In genomic region chr9:71048271-71048670, GRCh38 we compare ENCODE assay signal across 28 cellular contexts.
DNase-seq lines count a peak whose midpoint lies in the region; ATAC-seq, FAIRE-seq and TF ChIP-seq lines count a peak whose summit lies in the region.
"Had no signal": no experiment of that assay in that cellular context is flagged by ENCODE, and none has a peak within 500 bp of the region (broad histone marks: within the 10 kb centered on the region; RNA-seq: fewer than 3 reads in every experiment).

No MANE protein-coding gene starts in this region.

- no peaks in the 10 kb centered on the region for H3K9me3 ChIP-seq in small intestine (ENCODE audit: control insufficient read depth, low read depth)
- H3K9me3 ChIP-seq: BLaER1, SK-N-SH had no signal

- POLR2A ChIA-PET in WTC11 (lab: Charles Lee), result no interaction called here

- peaks cover 25% of the 10 kb centered on the region for H3K4me1 Mint-ChIP-seq in WTC11
- H3K4me1 Mint-ChIP-seq: CD4-positive, CD25-positive, alpha-beta regulatory T cell had no signal

- DNase-seq in H54 (ENCODE audit: insufficient read length, low spot score) (no peak), WTC11 (ENCODE audit: low spot score) (no peak), kidney epithelial cell (ENCODE audit: low read depth) (peak; percentile 18), renal cortical epithelial cell (ENCODE audit: low read depth) (peak; percentile 43), small intestine (no peak)
- no peak for DNase-seq in stimulated activated CD8-positive, alpha-beta memory T cell treated with anti-CD3 and anti-CD28 coated beads, Interleukin-4, amount 100 ng/mL, for 48 hours
- DNase-seq: CD4-positive, CD25-positive, alpha-beta regulatory T cell; DMS153; DND-41; Kasumi-1; MV-4-11; NCI-H1105; NCI-H1436 treated with DMSO at 0.1 percent for 48 hours; NCI-H187 treated with DMSO at 0.1 percent for 48 hours; NCI-H446 treated with DMSO at 0.1 percent for 48 hours; NCI-H526; NCI-H82; NK-92 treated with Interleukin-12 subunit alpha and Interleukin-12 subunit beta, amount 100 ng/mL, for 24 hours; PC-3; SK-N-SH had no signal

- no peaks in the 10 kb centered on the region for H3K4me1 ChIP-seq in small intestine (ENCODE audit: control insufficient read depth in 2 of 2, insufficient read depth in 1 of 2, low read depth in 1 of 2, low read length in 1 of 2)
- H3K4me1 ChIP-seq: BLaER1 had no signal

- no peaks in the 10 kb centered on the region for H3K9me3 Mint-ChIP-seq in WTC11
- H3K9me3 Mint-ChIP-seq: GM23338 had no signal

- CTCF ChIA-PET in WTC11 (lab: Charles Lee), result no interaction called here

- ATAC-seq in WTC11, result peak; percentile 56
- no peak for ATAC-seq in SK-N-SH treated with all-trans-retinoic acid at 6 μM for 48 hours
- ATAC-seq: GM23338, HCT116, K562, PC-3 had no signal

- H3K27ac Mint-ChIP-seq in WTC11, result peak overlapping the region; percentile 13; the same call in 1 of the 2 replicates
- H3K27ac Mint-ChIP-seq: CD4-positive, CD25-positive, alpha-beta regulatory T cell; GM23338 had no signal

- H3K36me3 Mint-ChIP-seq in WTC11, result no peaks in the 10 kb centered on the region
- H3K36me3 Mint-ChIP-seq: CD4-positive, CD25-positive, alpha-beta regulatory T cell had no signal

- WGBS in small intestine, 3 donors, result 65 to 70% (median 65%) methylated on average over 4 of the region's 4 CpGs

- no peaks in the 10 kb centered on the region for H3K27me3 ChIP-seq in kidney epithelial cell (ENCODE audit: control insufficient read depth, insufficient read depth, low read length)
- H3K27me3 ChIP-seq in small intestine (ENCODE audit: control insufficient read depth in 2 of 2, insufficient read depth in 2 of 2, low read length in 2 of 2), result no peaks in the 10 kb centered on the region
- H3K27me3 ChIP-seq: BLaER1 had no signal

- H3K36me3 ChIP-seq in kidney epithelial cell (ENCODE audit: control insufficient read depth, insufficient read depth, low read length) (no peaks in the 10 kb centered on the region), small intestine (ENCODE audit: control insufficient read depth in 2 of 2, insufficient read depth in 2 of 2, low read length in 2 of 2) (no peaks in the 10 kb centered on the region)
- H3K36me3 ChIP-seq: BLaER1 had no signal

- FAIRE-seq in H54 (lab: Jason Lieb, UNC) (peak; percentile 45), small intestine (lab: Jason Lieb, UNC) (no peak)
- FAIRE-seq: A204.1, GM12892, K562 had no signal

- TF ChIP-seq CTCF in WTC11 (IDR thresholded peaks at IDR 0.05), result no peak
- no peak for TF ChIP-seq CTCF in kidney epithelial cell (IDR thresholded peaks at IDR 0.05; ENCODE audit: insufficient read depth, low read length, poor library complexity, severe bottlenecking)

- H3K27ac ChIP-seq in small intestine (ENCODE audit: low read depth in 1 of 2, low read length in 1 of 2), result no peak overlapping the region
- H3K27ac ChIP-seq: BLaER1, HL-60 had no signal

- no peak for TF ChIP-seq POLR2A in H54 (IDR thresholded peaks at IDR 0.05; ENCODE audit: low read depth, low read length)

- H3K4me3 Mint-ChIP-seq in WTC11, result no peak overlapping the region
- H3K4me3 Mint-ChIP-seq: CD4-positive, CD25-positive, alpha-beta regulatory T cell; GM23338 had no signal

- H3K4me3 ChIP-seq in kidney epithelial cell (ENCODE audit: low read depth, low read length) (no peak overlapping the region), small intestine (ENCODE audit: low read depth in 1 of 2, low read length in 2 of 2) (no peak overlapping the region)
- H3K4me3 ChIP-seq: BLaER1, GM23338, K562 had no signal

- no peaks in the 10 kb centered on the region for H3K27me3 Mint-ChIP-seq in WTC11 (ENCODE audit: low read depth)
- H3K27me3 Mint-ChIP-seq: CD4-positive, CD25-positive, alpha-beta regulatory T cell had no signal

TF ChIP-seq in WTC11, 78 proteins besides CTCF, POLR2A, EP300 and RAD21 (continues in another document):
- TF ChIP-seq FOXJ3 (CRISPR knock-in tag; IDR thresholded peaks at IDR 0.05; ENCODE audit: borderline replicate concordance) (no peak), ETV6 (CRISPR knock-in tag; IDR thresholded peaks at IDR 0.05) (no peak), USF1 (CRISPR knock-in tag; IDR thresholded peaks at IDR 0.05) (no peak), USF2 (CRISPR knock-in tag; IDR thresholded peaks at IDR 0.05) (no peak), GABPB1 (CRISPR knock-in tag; IDR thresholded peaks at IDR 0.05) (no peak), NR2C2 (CRISPR knock-in tag; IDR thresholded peaks at IDR 0.05) (no peak), ZNF396 (CRISPR knock-in tag; IDR thresholded peaks at IDR 0.05; ENCODE audit: borderline replicate concordance) (no peak), CREM (CRISPR knock-in tag; IDR thresholded peaks at IDR 0.05) (no peak), IRF1 (CRISPR knock-in tag; IDR thresholded peaks at IDR 0.05) (no peak)

TF ChIP-seq in SK-N-SH treated with all-trans-retinoic acid at 6 μM for 48 hours, 23 proteins besides CTCF, POLR2A, EP300 and RAD21:
- no peak for TF ChIP-seq ISL1 (CRISPR knock-in tag; IDR thresholded peaks at IDR 0.05)
- TF ChIP-seq ARNTL (CRISPR knock-in tag; IDR thresholded peaks at IDR 0.05; ENCODE audit: borderline replicate concordance, low read depth), result no peak
- no peak for TF ChIP-seq TCF4 (CRISPR knock-in tag; IDR thresholded peaks at IDR 0.05; ENCODE audit: borderline replicate concordance)
- TF ChIP-seq, protein P1, sequence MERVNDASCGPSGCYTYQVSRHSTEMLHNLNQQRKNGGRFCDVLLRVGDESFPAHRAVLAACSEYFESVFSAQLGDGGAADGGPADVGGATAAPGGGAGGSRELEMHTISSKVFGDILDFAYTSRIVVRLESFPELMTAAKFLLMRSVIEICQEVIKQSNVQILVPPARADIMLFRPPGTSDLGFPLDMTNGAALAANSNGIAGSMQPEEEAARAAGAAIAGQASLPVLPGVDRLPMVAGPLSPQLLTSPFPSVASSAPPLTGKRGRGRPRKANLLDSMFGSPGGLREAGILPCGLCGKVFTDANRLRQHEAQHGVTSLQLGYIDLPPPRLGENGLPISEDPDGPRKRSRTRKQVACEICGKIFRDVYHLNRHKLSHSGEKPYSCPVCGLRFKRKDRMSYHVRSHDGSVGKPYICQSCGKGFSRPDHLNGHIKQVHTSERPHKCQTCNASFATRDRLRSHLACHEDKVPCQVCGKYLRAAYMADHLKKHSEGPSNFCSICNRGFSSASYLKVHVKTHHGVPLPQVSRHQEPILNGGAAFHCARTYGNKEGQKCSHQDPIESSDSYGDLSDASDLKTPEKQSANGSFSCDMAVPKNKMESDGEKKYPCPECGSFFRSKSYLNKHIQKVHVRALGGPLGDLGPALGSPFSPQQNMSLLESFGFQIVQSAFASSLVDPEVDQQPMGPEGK (CRISPR knock-in tag; IDR thresholded peaks at IDR 0.05; ENCODE audit: borderline replicate concordance), result no peak
- no peak for TF ChIP-seq ZNF8 (CRISPR knock-in tag; IDR thresholded peaks at IDR 0.05)
- TF ChIP-seq, protein P2, sequence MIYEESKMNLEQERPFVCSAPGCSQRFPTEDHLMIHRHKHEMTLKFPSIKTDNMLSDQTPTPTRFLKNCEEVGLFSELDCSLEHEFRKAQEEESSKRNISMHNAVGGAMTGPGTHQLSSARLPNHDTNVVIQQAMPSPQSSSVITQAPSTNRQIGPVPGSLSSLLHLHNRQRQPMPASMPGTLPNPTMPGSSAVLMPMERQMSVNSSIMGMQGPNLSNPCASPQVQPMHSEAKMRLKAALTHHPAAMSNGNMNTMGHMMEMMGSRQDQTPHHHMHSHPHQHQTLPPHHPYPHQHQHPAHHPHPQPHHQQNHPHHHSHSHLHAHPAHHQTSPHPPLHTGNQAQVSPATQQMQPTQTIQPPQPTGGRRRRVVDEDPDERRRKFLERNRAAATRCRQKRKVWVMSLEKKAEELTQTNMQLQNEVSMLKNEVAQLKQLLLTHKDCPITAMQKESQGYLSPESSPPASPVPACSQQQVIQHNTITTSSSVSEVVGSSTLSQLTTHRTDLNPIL (CRISPR knock-in tag; IDR thresholded peaks at IDR 0.05; ENCODE audit: low read depth), result no peak
- TF ChIP-seq ZFP3 (CRISPR knock-in tag; IDR thresholded peaks at IDR 0.05), result no peak
- TF ChIP-seq GLIS3 (CRISPR knock-in tag; IDR thresholded peaks at IDR 0.05), result no peak
- no peak for TF ChIP-seq TOX (CRISPR knock-in tag; IDR thresholded peaks at IDR 0.05; ENCODE audit: borderline replicate concordance)

Comparison
In these comparisons a context has a peak if more than half of its experiments do, and no peak if none do; other contexts are left out.
1. DNase-seq: peak in kidney epithelial cell (single experiment) and renal cortical epithelial cell (single experiment); none in H54 (single experiment), WTC11 (single experiment), stimulated activated CD8-positive, alpha-beta memory T cell treated with anti-CD3 and anti-CD28 coated beads, Interleukin-4, amount 100 ng/mL, for 48 hours (single experiment) and small intestine (single experiment).